8 cellular contexts compared by ENCODE assay signal in genomic region chr3:57756022-57756527, GRCh38. TPM values are rescaled to one million over a fixed set of nuclear protein-coding genes. Genes with fewer than 3 reads are reported as not detected.
DNase-seq lines count a peak whose midpoint lies in the region; ATAC-seq and TF ChIP-seq lines count a peak whose summit lies in the region.

Gene SLMAP (plus strand): TSS chr3:57756309. CDS start chr3:57757652, 1,343 bp downstream.

- peak within 1 kb of the TSS; percentile 87 for H3K27ac ChIP-seq in upper lobe of right lung

- TF ChIP-seq CTCF in GM13977 (IDR thresholded peaks at IDR 0.05; ENCODE audit: extremely low read depth, insufficient read depth, missing control alignments) (no peak), upper lobe of right lung (IDR thresholded peaks at IDR 0.05) (no peak)

- H3K4me3 ChIP-seq in upper lobe of right lung, result peak within 1 kb of the TSS; percentile 83

- H3K27ac Mint-ChIP-seq in T-helper 1 cell treated with Interleukin-12 subunit alpha and Interleukin-12 subunit beta and Interleukin-4 antibody, amounts not matched to agents 30 μg/mL and 1 μg/mL, for 36 hours, result peak within 1 kb of the TSS; percentile 96

- peak; percentile 95 for DNase-seq in GM13977 (ENCODE audit: low spot score)
- peak; percentile 52 for DNase-seq in NCI-H1694 (lab: John Stamatoyannopoulos, UW)
- DNase-seq in amniotic stem cell (lab: John Stamatoyannopoulos, UW), result peak; percentile 95
- peak; percentile 98 for DNase-seq in left cardiac atrium
- peak; percentile 99 for DNase-seq in posterior vena cava (ENCODE audit: low spot score)
- peak; percentile 99 for DNase-seq in upper lobe of right lung

- peaks cover 10% of the 10 kb centered on the region for H3K36me3 ChIP-seq in upper lobe of right lung

- peaks cover 20% of the 10 kb centered on the region for H3K36me3 Mint-ChIP-seq in T-helper 1 cell treated with Interleukin-12 subunit alpha and Interleukin-12 subunit beta and Interleukin-4 antibody, amounts not matched to agents 30 μg/mL and 1 μg/mL, for 36 hours (ENCODE audit: low read depth)

- H3K27me3 Mint-ChIP-seq in T-helper 1 cell treated with Interleukin-12 subunit alpha and Interleukin-12 subunit beta and Interleukin-4 antibody, amounts not matched to agents 30 μg/mL and 1 μg/mL, for 36 hours (ENCODE audit: low read depth), result peaks cover 12% of the 10 kb centered on the region

- intact Hi-C loops in left cardiac atrium (cut with DNase I), result loop anchor here in 1 of 2 donors (1.0 kb wide), 1 partner anchor 64 kb away; no protein-coding TSS in a partner anchor
- intact Hi-C loops in posterior vena cava (cut with DNase I), result no loop called here
- intact Hi-C loops in upper lobe of right lung (cut with DNase I), result no loop called here

- H3K4me1 ChIP-seq in upper lobe of right lung, result peaks cover 38% of the 10 kb centered on the region

- peak; percentile 94 for ATAC-seq in HG02884 (IDR thresholded peaks at IDR 0.05; ENCODE audit: unreplicated experiment)
- ATAC-seq in left cardiac atrium, result peak; percentile 99
- peak; percentile 99 for ATAC-seq in upper lobe of right lung

- H3K27me3 ChIP-seq in upper lobe of right lung, result no peaks in the 10 kb centered on the region

- H3K4me1 Mint-ChIP-seq in T-helper 1 cell treated with Interleukin-12 subunit alpha and Interleukin-12 subunit beta and Interleukin-4 antibody, amounts not matched to agents 30 μg/mL and 1 μg/mL, for 36 hours (ENCODE audit: low read depth), result peaks cover 23% of the 10 kb centered on the region

- H3K9me3 Mint-ChIP-seq in T-helper 1 cell treated with Interleukin-12 subunit alpha and Interleukin-12 subunit beta and Interleukin-4 antibody, amounts not matched to agents 30 μg/mL and 1 μg/mL, for 36 hours, result no peaks in the 10 kb centered on the region

- peak within 1 kb of the TSS; percentile 95 for H3K4me3 Mint-ChIP-seq in T-helper 1 cell treated with Interleukin-12 subunit alpha and Interleukin-12 subunit beta and Interleukin-4 antibody, amounts not matched to agents 30 μg/mL and 1 μg/mL, for 36 hours

- in situ Hi-C loops in GM13977 (cut with MboI; ENCODE audit: low pct_unique_long_range_greater_than_20kb, low sequenced_read_pairs, unreplicated experiment), result no loop called here

- H3K9me3 ChIP-seq in upper lobe of right lung, result no peaks in the 10 kb centered on the region

RNA-seq across cellular contexts. Expression of gene SLMAP, which starts in this region (rescaled TPM):
- total RNA-seq in left cardiac atrium (100 to 1,000 TPM; 213 to 259 TPM), posterior vena cava (100 to 1,000 TPM; 355 to 403 TPM), upper lobe of right lung (65.2 TPM)

Comparison
In these comparisons a context has a peak if more than half of its experiments do, and no peak if none do; other contexts are left out.
1. Peak in every context shown above with its lines: DNase-seq, ATAC-seq, H3K4me3 ChIP-seq and H3K27ac ChIP-seq.